12 cellular contexts compared by ENCODE assay signal in genomic region chr14:88983755-88984154, GRCh38.
A peak's percentile ranks its signal among the peaks of the same experiment; 100 is the strongest.
DNase-seq lines count a peak whose midpoint lies in the region; ATAC-seq and TF ChIP-seq lines count a peak whose summit lies in the region.
"Had no signal": no experiment of that assay in that cellular context is flagged by ENCODE, and none has a peak within 500 bp of the region (broad histone marks: within the 10 kb centered on the region; RNA-seq: fewer than 3 reads in every experiment).

No MANE protein-coding gene starts in this region.

- 62 to 63% methylated on average over 4 of the region's 4 CpGs for WGBS in aorta, 2 donors
- 54 to 69% (median 61%) methylated on average over 4 of the region's 4 CpGs for WGBS in stomach, 5 donors

- H3K36me3 ChIP-seq in aorta (ENCODE audit: control insufficient read depth in 1 of 2, insufficient read depth in 2 of 2, low read length in 1 of 2), result no peaks in the 10 kb centered on the region
- no peaks in the 10 kb centered on the region for H3K36me3 ChIP-seq in stomach

- H3K4me1 ChIP-seq in aorta (ENCODE audit: control insufficient read depth in 1 of 2, insufficient read depth in 2 of 2, low read length in 2 of 2) (no peaks in the 10 kb centered on the region), stomach (no peaks in the 10 kb centered on the region)
- H3K4me1 ChIP-seq: psoas muscle had no signal

- ATAC-seq in aorta (ENCODE audit: low FRiP score) (no peak), HG03460 (IDR thresholded peaks at IDR 0.05; ENCODE audit: unreplicated experiment) (no peak), GM21529 (IDR thresholded peaks at IDR 0.05; ENCODE audit: unreplicated experiment) (no peak)
- ATAC-seq: left ventricle myocardium superior, psoas muscle had no signal

- DNase-seq in GM04503 (ENCODE audit: low read depth), result peak; percentile 66
- peak; percentile 67 for DNase-seq in RKO (ENCODE audit: low spot score)
- DNase-seq in epithelial cell of esophagus (ENCODE audit: low read depth), result peak; percentile 94
- peak; percentile 93 for DNase-seq in non-pigmented ciliary epithelial cell (ENCODE audit: low read depth)
- DNase-seq in aorta, result no peak
- DNase-seq in stomach, result no peak
- DNase-seq: erythroblast, left ventricle myocardium superior, NCI-H526 treated with DMSO at 0.1 percent for 48 hours, psoas muscle had no signal

- TF ChIP-seq CTCF in epithelial cell of esophagus (IDR thresholded peaks at IDR 0.05; ENCODE audit: insufficient read depth, low read depth, low read length, missing control alignments) (no peak), stomach (IDR thresholded peaks at IDR 0.05) (no peak)

- H3K27me3 ChIP-seq in aorta (ENCODE audit: control insufficient read depth in 1 of 2, insufficient read depth in 2 of 2, low read length in 1 of 2) (no peaks in the 10 kb centered on the region), stomach (peaks cover 0 to 19% (median 0%) of the 10 kb centered on the region in 3 donors)

- intact Hi-C loops in aorta (cut with DNase I), result no loop called here
- intact Hi-C loops in stomach (cut with DNase I; ENCODE audit: low total_unique reads), result no loop called here

- TF ChIP-seq EP300 in stomach (IDR thresholded peaks at IDR 0.05), result no peak

- H3K27ac ChIP-seq in aorta (ENCODE audit: low read depth in 1 of 2, low read length in 2 of 2) (no peak overlapping the region), stomach (no peak overlapping the region)
- H3K27ac ChIP-seq: psoas muscle had no signal

- H3K4me3 ChIP-seq in epithelial cell of esophagus (ENCODE audit: low read length), result no peak overlapping the region
- no peak overlapping the region for H3K4me3 ChIP-seq in aorta (ENCODE audit: low read length in 2 of 2)
- H3K4me3 ChIP-seq in stomach, result no peak overlapping the region
- H3K4me3 ChIP-seq: psoas muscle had no signal

- H3K9me3 ChIP-seq in aorta (ENCODE audit: control insufficient read depth, low read length) (peaks cover 13% of the 10 kb centered on the region), stomach (peaks cover 0 to 32% (median 10%) of the 10 kb centered on the region in 4 donors)
- H3K9me3 ChIP-seq: psoas muscle had no signal

- TF ChIP-seq POLR2A in stomach (IDR thresholded peaks at IDR 0.05), result no peak

Comparison
In these comparisons a context has a peak if more than half of its experiments do, and no peak if none do; other contexts are left out.
1. DNase-seq: peak in GM04503 (single experiment), RKO (single experiment), epithelial cell of esophagus (single experiment) and non-pigmented ciliary epithelial cell (single experiment); none in aorta (0 of 2) and stomach (single experiment).